Comparison of ENCODE assay signal across 2 cellular contexts in the genomic region with DNA sequence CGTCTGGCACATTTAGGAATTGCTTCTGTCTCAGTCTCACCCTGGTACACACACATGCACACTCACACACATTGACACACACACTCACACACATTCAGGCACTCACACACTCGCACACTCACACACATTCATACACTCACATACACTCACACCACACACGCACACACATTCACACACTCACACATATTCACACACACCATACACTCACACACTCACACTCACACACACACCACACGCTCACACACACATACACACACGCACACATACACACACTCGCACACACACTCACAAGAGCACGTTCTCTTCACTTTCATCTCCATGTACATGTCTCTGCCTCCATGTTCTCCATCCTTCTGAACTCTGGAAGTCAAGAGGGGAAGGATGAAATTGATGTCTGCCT.
TF ChIP-seq lines count a peak whose summit lies in the region.

No MANE protein-coding gene starts in this region.

TF ChIP-seq in IMR-90, 13 proteins besides CTCF, POLR2A, EP300 and RAD21:
- no peak for TF ChIP-seq RCOR1 (IDR thresholded peaks at IDR 0.05; ENCODE audit: insufficient replicate concordance, low read length)
- TF ChIP-seq BHLHE40 (IDR thresholded peaks at IDR 0.05; ENCODE audit: low read depth, low read length): no peak
- no peak for TF ChIP-seq NFE2L2 (IDR thresholded peaks at IDR 0.05; ENCODE audit: low read depth, low read length)
- TF ChIP-seq MAFK (IDR thresholded peaks at IDR 0.05; ENCODE audit: low read depth, low read length): no peak
- TF ChIP-seq CHD1 (IDR thresholded peaks at IDR 0.05; ENCODE audit: low read depth, low read length): no peak
- TF ChIP-seq MXI1 (IDR thresholded peaks at IDR 0.05; ENCODE audit: borderline replicate concordance, low read depth, low read length): no peak
- TF ChIP-seq FOS (IDR thresholded peaks at IDR 0.05; ENCODE audit: low read depth, low read length): no peak
- TF ChIP-seq MAZ (IDR thresholded peaks at IDR 0.05; ENCODE audit: borderline replicate concordance, low read depth, low read length): no peak
- TF ChIP-seq, protein P1, sequence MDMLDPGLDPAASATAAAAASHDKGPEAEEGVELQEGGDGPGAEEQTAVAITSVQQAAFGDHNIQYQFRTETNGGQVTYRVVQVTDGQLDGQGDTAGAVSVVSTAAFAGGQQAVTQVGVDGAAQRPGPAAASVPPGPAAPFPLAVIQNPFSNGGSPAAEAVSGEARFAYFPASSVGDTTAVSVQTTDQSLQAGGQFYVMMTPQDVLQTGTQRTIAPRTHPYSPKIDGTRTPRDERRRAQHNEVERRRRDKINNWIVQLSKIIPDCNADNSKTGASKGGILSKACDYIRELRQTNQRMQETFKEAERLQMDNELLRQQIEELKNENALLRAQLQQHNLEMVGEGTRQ (IDR thresholded peaks at IDR 0.05; ENCODE audit: low read depth, low read length): no peak
- no peak for TF ChIP-seq SMC3 (IDR thresholded peaks at IDR 0.05; ENCODE audit: low read depth, low read length)
- no peak for TF ChIP-seq CEBPB (IDR thresholded peaks at IDR 0.05; ENCODE audit: low read depth, low read length)
- TF ChIP-seq, protein P2, sequence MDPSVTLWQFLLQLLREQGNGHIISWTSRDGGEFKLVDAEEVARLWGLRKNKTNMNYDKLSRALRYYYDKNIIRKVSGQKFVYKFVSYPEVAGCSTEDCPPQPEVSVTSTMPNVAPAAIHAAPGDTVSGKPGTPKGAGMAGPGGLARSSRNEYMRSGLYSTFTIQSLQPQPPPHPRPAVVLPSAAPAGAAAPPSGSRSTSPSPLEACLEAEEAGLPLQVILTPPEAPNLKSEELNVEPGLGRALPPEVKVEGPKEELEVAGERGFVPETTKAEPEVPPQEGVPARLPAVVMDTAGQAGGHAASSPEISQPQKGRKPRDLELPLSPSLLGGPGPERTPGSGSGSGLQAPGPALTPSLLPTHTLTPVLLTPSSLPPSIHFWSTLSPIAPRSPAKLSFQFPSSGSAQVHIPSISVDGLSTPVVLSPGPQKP (IDR thresholded peaks at IDR 0.05; ENCODE audit: borderline replicate concordance, low read depth, low read length): no peak
- TF ChIP-seq RFX5 (IDR thresholded peaks at IDR 0.05; ENCODE audit: low read depth, low read length): no peak

TF ChIP-seq in H1, 55 proteins besides CTCF, POLR2A, EP300 and RAD21:
- TF ChIP-seq RXRA (IDR thresholded peaks at IDR 0.05; ENCODE audit: insufficient read depth, low read depth, low read length) (no peak), PHF8 (conservative IDR thresholded peaks at IDR 0.05; ENCODE audit: low read depth, low read length) (no peak), RBBP5 (IDR thresholded peaks at IDR 0.05; ENCODE audit: borderline replicate concordance, low read depth, low read length) (no peak), ZNF274 (IDR thresholded peaks at IDR 0.05; ENCODE audit: borderline replicate concordance, extremely low read depth, low read length) (no peak), CHD2 (IDR thresholded peaks at IDR 0.05; ENCODE audit: low read length) (no peak), CHD1 (IDR thresholded peaks at IDR 0.05; ENCODE audit: low read depth, low read length) (no peak), CREB1 (IDR thresholded peaks at IDR 0.05) (no peak), CBX5 (IDR thresholded peaks at IDR 0.05; ENCODE audit: low read depth, low read length) (no peak), NRF1 (IDR thresholded peaks at IDR 0.05; ENCODE audit: low read depth, low read length) (no peak), SP2 (IDR thresholded peaks at IDR 0.05; ENCODE audit: low read length) (no peak), BACH1 (IDR thresholded peaks at IDR 0.05; ENCODE audit: low read length) (no peak), GABPA (IDR thresholded peaks at IDR 0.05; ENCODE audit: borderline replicate concordance, insufficient read depth, low read length) (no peak), FOSL1 (IDR thresholded peaks at IDR 0.05; ENCODE audit: insufficient read depth, low read depth, low read length) (no peak), SAP30 (IDR thresholded peaks at IDR 0.05; ENCODE audit: insufficient read depth, insufficient replicate concordance, low read length) (no peak), BRCA1 (IDR thresholded peaks at IDR 0.05; ENCODE audit: low read depth, low read length) (no peak), EZH2 (IDR thresholded peaks at IDR 0.05; ENCODE audit: low read depth, low read length, severe bottlenecking) (no peak), KDM5A (IDR thresholded peaks at IDR 0.05; ENCODE audit: low read length) (no peak), SIN3A (conservative IDR thresholded peaks at IDR 0.05 in 1 of 2, IDR thresholded peaks at IDR 0.05 in 1 of 2; ENCODE audit: low read depth in 1 of 2, low read length in 2 of 2) (no peak)
- TF ChIP-seq, protein P3, sequence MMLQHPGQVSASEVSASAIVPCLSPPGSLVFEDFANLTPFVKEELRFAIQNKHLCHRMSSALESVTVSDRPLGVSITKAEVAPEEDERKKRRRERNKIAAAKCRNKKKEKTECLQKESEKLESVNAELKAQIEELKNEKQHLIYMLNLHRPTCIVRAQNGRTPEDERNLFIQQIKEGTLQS (IDR thresholded peaks at IDR 0.05; ENCODE audit: insufficient read depth, low read depth, low read length): no peak
